ENCODE assay signal across 3 cellular contexts in genomic region chr11:7830740-7831139, GRCh38. TPM values are rescaled to one million over a fixed set of nuclear protein-coding genes. Genes with fewer than 3 reads are reported as not detected.
"Had no signal": no experiment of that assay in that cellular context is flagged by ENCODE, and none has a peak within 500 bp of the region (broad histone marks: within the 10 kb centered on the region; RNA-seq: fewer than 3 reads in every experiment).

OR5P3 (minus strand) TSS chr11:7830840.

- DNase-seq: GDM1, GF-D8 had no signal

- ATAC-seq: GM12878 had no signal

- H3K4me3 ChIP-seq: GM12878 had no signal

RNA-seq across cellular contexts. Expression of gene OR5P3, which starts in this region (rescaled TPM):
- total RNA-seq: GM12878 had no signal
